1 cellular context compared by ENCODE assay signal in the genomic region with DNA sequence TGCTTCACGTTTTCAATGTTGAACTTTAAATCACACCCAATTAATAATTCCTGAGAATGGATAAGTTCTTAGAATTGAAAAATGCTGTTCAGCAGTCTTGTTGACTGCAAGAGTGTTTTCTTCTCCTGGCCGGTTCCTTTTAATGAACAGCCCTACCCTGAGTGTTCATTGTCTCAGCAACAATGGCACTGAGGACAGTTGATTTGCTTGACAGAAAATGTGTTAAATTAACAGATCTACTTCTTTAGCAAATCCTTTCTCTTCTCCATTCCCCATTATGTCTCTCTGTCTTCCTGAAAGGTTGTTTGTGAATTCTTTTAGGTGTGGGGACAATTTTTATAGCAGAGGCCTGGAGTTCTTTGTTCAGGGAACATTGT.
TF ChIP-seq lines count a peak whose summit lies in the region.

No MANE protein-coding gene starts in this region.

TF ChIP-seq in GM23338, 12 proteins besides CTCF, POLR2A, EP300 and RAD21 (continued from another document):
- TF ChIP-seq, protein P1, sequence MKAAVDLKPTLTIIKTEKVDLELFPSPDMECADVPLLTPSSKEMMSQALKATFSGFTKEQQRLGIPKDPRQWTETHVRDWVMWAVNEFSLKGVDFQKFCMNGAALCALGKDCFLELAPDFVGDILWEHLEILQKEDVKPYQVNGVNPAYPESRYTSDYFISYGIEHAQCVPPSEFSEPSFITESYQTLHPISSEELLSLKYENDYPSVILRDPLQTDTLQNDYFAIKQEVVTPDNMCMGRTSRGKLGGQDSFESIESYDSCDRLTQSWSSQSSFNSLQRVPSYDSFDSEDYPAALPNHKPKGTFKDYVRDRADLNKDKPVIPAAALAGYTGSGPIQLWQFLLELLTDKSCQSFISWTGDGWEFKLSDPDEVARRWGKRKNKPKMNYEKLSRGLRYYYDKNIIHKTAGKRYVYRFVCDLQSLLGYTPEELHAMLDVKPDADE (IDR thresholded peaks at IDR 0.05): no peak
